ENCODE assay signal across 1 cellular context in genomic region chr1:62783736-62784508, GRCh38.
A peak's percentile ranks its signal among the peaks of the same experiment; 100 is the strongest.
TF ChIP-seq lines count a peak whose summit lies in the region.

Gene ATG4C, plus strand, starts transcription at chr1:62784132. Its CDS starts 19,655 bp downstream, at chr1:62803787.

TF ChIP-seq in HepG2, 621 proteins besides CTCF, POLR2A, EP300 and RAD21 (continued from another document and continues in another):
- TF ChIP-seq CSRNP1 (CRISPR knock-in tag; IDR thresholded peaks at IDR 0.05), result 0 out of 2 replicates have a peak, but pooled peaks have one; percentile 25
- TF ChIP-seq FOSL1 (CRISPR knock-in tag; IDR thresholded peaks at IDR 0.05; ENCODE audit: borderline replicate concordance), result no peak
- TF ChIP-seq ZNF557 (CRISPR knock-in tag; IDR thresholded peaks at IDR 0.05), result 0 out of 2 replicates have a peak, but pooled peaks have one; percentile 55
- TF ChIP-seq SP140L (CRISPR knock-in tag; IDR thresholded peaks at IDR 0.05; ENCODE audit: borderline replicate concordance), result no peak
- TF ChIP-seq FOXA3 (CRISPR knock-in tag; IDR thresholded peaks at IDR 0.05), result peak; percentile 54
- TF ChIP-seq ZHX1 (CRISPR knock-in tag; IDR thresholded peaks at IDR 0.05; ENCODE audit: low read depth), result peak; percentile 44; the same call in 1 of the 2 replicates
- peak; percentile 92 for TF ChIP-seq ZNF143 (CRISPR knock-in tag; IDR thresholded peaks at IDR 0.05)
- peak; percentile 37 for TF ChIP-seq RXRB (CRISPR knock-in tag; IDR thresholded peaks at IDR 0.05; ENCODE audit: borderline replicate concordance)
- TF ChIP-seq ZNF232 (CRISPR knock-in tag; IDR thresholded peaks at IDR 0.05; ENCODE audit: borderline replicate concordance), result no peak
- TF ChIP-seq BCLAF1 (IDR thresholded peaks at IDR 0.05), result no peak
- 0 out of 2 replicates have a peak, but pooled peaks have one; percentile 84 for TF ChIP-seq ZNF619 (CRISPR knock-in tag; IDR thresholded peaks at IDR 0.05)
- TF ChIP-seq HNRNPLL (IDR thresholded peaks at IDR 0.05; ENCODE audit: low read depth, low read length, poor library complexity, severe bottlenecking), result peak; percentile 69
- no peak for TF ChIP-seq CENPX (CRISPR knock-in tag; IDR thresholded peaks at IDR 0.05)
- TF ChIP-seq BRF2 (CRISPR knock-in tag; IDR thresholded peaks at IDR 0.05), result no peak
- TF ChIP-seq THAP9 (CRISPR knock-in tag; IDR thresholded peaks at IDR 0.05; ENCODE audit: borderline replicate concordance), result peak; percentile 77; the same call in 1 of the 2 replicates
- TF ChIP-seq ARNTL (CRISPR knock-in tag; IDR thresholded peaks at IDR 0.05), result no peak
- no peak for TF ChIP-seq SMC3 (IDR thresholded peaks at IDR 0.05; ENCODE audit: low read length)
- no peak for TF ChIP-seq MLXIP (CRISPR knock-in tag; IDR thresholded peaks at IDR 0.05; ENCODE audit: borderline replicate concordance)
- no peak for TF ChIP-seq SNAPC2 (CRISPR knock-in tag; IDR thresholded peaks at IDR 0.05)
- peak; percentile 31 for TF ChIP-seq TFDP2 (CRISPR knock-in tag; IDR thresholded peaks at IDR 0.05)
- peak; percentile 31 for TF ChIP-seq ATF2 (CRISPR knock-in tag; IDR thresholded peaks at IDR 0.05)
- peak; percentile 56; the same call in 1 of the 2 replicates for TF ChIP-seq HOMEZ (CRISPR knock-in tag; IDR thresholded peaks at IDR 0.05; ENCODE audit: low read depth)
- TF ChIP-seq POGK (CRISPR knock-in tag; conservative IDR thresholded peaks at IDR 0.05), result peak; percentile 76
- TF ChIP-seq LRRFIP1 (CRISPR knock-in tag; conservative IDR thresholded peaks at IDR 0.05), result no peak
- TF ChIP-seq NFIC (IDR thresholded peaks at IDR 0.05; ENCODE audit: low read length), result no peak
- TF ChIP-seq ZNF879 (CRISPR knock-in tag; IDR thresholded peaks at IDR 0.05), result no peak
- no peak for TF ChIP-seq SNAPC5 (CRISPR knock-in tag; IDR thresholded peaks at IDR 0.05; ENCODE audit: borderline replicate concordance)
- TF ChIP-seq ZNF460 (CRISPR knock-in tag; IDR thresholded peaks at IDR 0.05; ENCODE audit: borderline replicate concordance), result no peak
- TF ChIP-seq PHF20 (CRISPR knock-in tag; IDR thresholded peaks at IDR 0.05), result peak; percentile 90
